ENCODE assay signal across 17 cellular contexts in the genomic region with DNA sequence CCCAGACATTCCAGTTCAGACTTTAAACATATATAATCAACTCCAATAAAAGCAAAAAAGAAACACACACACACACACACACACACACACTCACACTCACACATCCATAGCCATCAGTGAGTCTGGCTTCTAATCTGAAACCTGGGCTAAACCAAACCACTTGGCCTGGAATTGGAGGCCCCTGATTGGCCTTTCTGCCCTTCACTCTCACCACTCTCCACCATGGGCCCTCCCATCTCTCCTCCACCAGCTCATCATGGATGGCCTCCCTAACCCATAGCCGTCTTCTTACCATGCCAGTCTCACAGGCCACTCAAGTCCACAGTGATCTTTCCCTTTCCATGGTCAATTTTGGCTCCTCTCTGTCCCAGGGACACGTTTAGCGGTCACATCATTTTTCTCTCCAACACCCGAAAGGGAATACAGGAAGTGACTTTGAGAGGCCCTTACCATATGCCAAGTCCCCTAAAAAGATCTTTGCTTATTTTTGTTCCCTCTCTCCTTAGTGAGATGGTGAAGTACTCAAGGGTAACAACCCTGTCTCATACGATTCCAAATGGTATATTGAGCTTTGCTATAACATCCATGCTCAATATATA.
DNase-seq lines count a peak whose midpoint lies in the region; ATAC-seq and TF ChIP-seq lines count a peak whose summit lies in the region.
"Had no signal": no experiment of that assay in that cellular context is flagged by ENCODE, and none has a peak within 500 bp of the region (broad histone marks: within the 10 kb centered on the region; RNA-seq: fewer than 3 reads in every experiment).

No MANE protein-coding gene starts in this region.

- peak overlapping the region; percentile 46 for H3K27ac ChIP-seq in skeletal muscle tissue (ENCODE audit: low read depth, low read length)
- H3K27ac ChIP-seq: BLaER1 had no signal

- DNase-seq in NCI-H82 (lab: John Stamatoyannopoulos, UW) (peak; percentile 7), NCI-H82 treated with DMSO at 0.1 percent for 48 hours (lab: John Stamatoyannopoulos, UW; ENCODE audit: unreplicated experiment) (no peak), HEK293T (ENCODE audit: extremely low spot score) (no peak), erythroblast (lab: John Stamatoyannopoulos, UW) (peak; percentile 28 to 33), mucosa of descending colon (no peak), COR-L47 (lab: John Stamatoyannopoulos, UW) (no peak)
- DNase-seq: 8988T, activated B cell treated with CpG ODN at 0.5 μM for 24 hours, foreskin fibroblast, NCI-H1436, spleen had no signal

- no peaks in the 10 kb centered on the region for H3K9me3 Mint-ChIP-seq in activated T-helper 17 cell treated with anti-CD3 and anti-CD28 coated beads, Interleukin-2, amount 50 U/mL, for 72 hours
- H3K9me3 Mint-ChIP-seq: activated B cell treated with CpG ODN at 0.5 μM for 24 hours; stimulated activated effector memory CD8-positive, alpha-beta T cell treated with anti-CD3 and anti-CD28 coated beads, Interleukin-12 subunit alpha, Interleukin-12 subunit beta, amount 100 ng/mL, for 72 hours; type B pancreatic cell had no signal

- H3K4me1 Mint-ChIP-seq in activated T-helper 17 cell treated with anti-CD3 and anti-CD28 coated beads, Interleukin-2, amount 50 U/mL, for 72 hours = peaks cover 37% of the 10 kb centered on the region

- H3K36me3 Mint-ChIP-seq in activated T-helper 17 cell treated with anti-CD3 and anti-CD28 coated beads, Interleukin-2, amount 50 U/mL, for 72 hours (ENCODE audit: low read depth) = no peaks in the 10 kb centered on the region

- H3K27me3 ChIP-seq in skeletal muscle tissue (ENCODE audit: control insufficient read depth in 3 of 3, insufficient read depth in 3 of 3, low read length in 3 of 3) = no peaks in the 10 kb centered on the region
- H3K27me3 ChIP-seq: BLaER1, spleen had no signal

- TF ChIP-seq POLR2A in erythroblast (IDR thresholded peaks at IDR 0.05; ENCODE audit: low read length) = no peak

- no peak for ATAC-seq in activated T-helper 17 cell treated with anti-CD3 and anti-CD28 coated beads, Interleukin-2, amount 50 U/mL, for 72 hours (replicated peaks)
- no peak for ATAC-seq in mucosa of descending colon
- ATAC-seq: left lobe of liver; stimulated activated effector memory CD8-positive, alpha-beta T cell treated with anti-CD3 and anti-CD28 coated beads, Interleukin-12 subunit alpha, Interleukin-12 subunit beta, amount 100 ng/mL, for 72 hours had no signal

- H3K4me3 ChIP-seq in skeletal muscle tissue (ENCODE audit: low read length in 3 of 3) (no peak overlapping the region), mucosa of descending colon (no peak overlapping the region)
- H3K4me3 ChIP-seq: BLaER1, spleen had no signal

- H3K4me1 ChIP-seq in skeletal muscle tissue (ENCODE audit: control insufficient read depth in 3 of 3, insufficient read depth in 3 of 3, low read length in 3 of 3) (peaks cover 27 to 45% (median 32%) of the 10 kb centered on the region in 3 donors), mucosa of descending colon (ENCODE audit: low read depth) (peaks cover 6% of the 10 kb centered on the region)

- POLR2A ChIA-PET in HEK293T (lab: Yijun Ruan, JAX) = interaction anchor here (1.7 kb wide), 1 partner anchor 75 kb away, joined by 4 read pairs; the partner anchor contains the start of gene SESN3

- H3K36me3 ChIP-seq in skeletal muscle tissue (ENCODE audit: control insufficient read depth in 3 of 3, insufficient read depth in 3 of 3, low read length in 3 of 3) = no peaks in the 10 kb centered on the region
- H3K36me3 ChIP-seq in mucosa of descending colon (ENCODE audit: low read depth) = no peaks in the 10 kb centered on the region
- H3K36me3 ChIP-seq: BLaER1, spleen had no signal

- intact Hi-C loops in mucosa of descending colon (cut with DNase I, micrococcal nuclease) = no loop called here

- H3K9me3 ChIP-seq in skeletal muscle tissue (ENCODE audit: control insufficient read depth in 3 of 3, low read length in 3 of 3) (no peaks in the 10 kb centered on the region), mucosa of descending colon (no peaks in the 10 kb centered on the region)
- H3K9me3 ChIP-seq: BLaER1, spleen had no signal

- CTCF ChIA-PET in HEK293T (lab: Yijun Ruan, JAX) = interaction anchor here (1.1 to 1.5 kb wide), 3 partner anchors 550 to 608 kb away, joined by 3 to 5 read pairs (median 5); no protein-coding TSS in a partner anchor

- no peak overlapping the region for H3K27ac Mint-ChIP-seq in activated T-helper 17 cell treated with anti-CD3 and anti-CD28 coated beads, Interleukin-2, amount 50 U/mL, for 72 hours
- H3K27ac Mint-ChIP-seq: activated B cell treated with CpG ODN at 0.5 μM for 24 hours; stimulated activated effector memory CD8-positive, alpha-beta T cell treated with anti-CD3 and anti-CD28 coated beads, Interleukin-12 subunit alpha, Interleukin-12 subunit beta, amount 100 ng/mL, for 72 hours; type B pancreatic cell had no signal

- H3K9ac ChIP-seq in skeletal muscle tissue (ENCODE audit: low read depth in 1 of 3, low read length in 3 of 3) = no peak overlapping the region
- H3K9ac ChIP-seq: BLaER1 had no signal

- H3K4me3 Mint-ChIP-seq in activated T-helper 17 cell treated with anti-CD3 and anti-CD28 coated beads, Interleukin-2, amount 50 U/mL, for 72 hours = no peak overlapping the region
- H3K4me3 Mint-ChIP-seq: activated B cell treated with CpG ODN at 0.5 μM for 24 hours; stimulated activated effector memory CD8-positive, alpha-beta T cell treated with anti-CD3 and anti-CD28 coated beads, Interleukin-12 subunit alpha, Interleukin-12 subunit beta, amount 100 ng/mL, for 72 hours; type B pancreatic cell had no signal

- no peaks in the 10 kb centered on the region for H3K27me3 Mint-ChIP-seq in activated T-helper 17 cell treated with anti-CD3 and anti-CD28 coated beads, Interleukin-2, amount 50 U/mL, for 72 hours
- H3K27me3 Mint-ChIP-seq: activated B cell treated with CpG ODN at 0.5 μM for 24 hours, type B pancreatic cell had no signal

- TF ChIP-seq CTCF in mucosa of descending colon (IDR thresholded peaks at IDR 0.05) = no peak

TF ChIP-seq in HEK293T, 16 proteins besides CTCF, POLR2A, EP300 and RAD21:
- no peak for TF ChIP-seq SP1 (IDR thresholded peaks at IDR 0.05)
- no peak for TF ChIP-seq CTBP1 (IDR thresholded peaks at IDR 0.05; ENCODE audit: borderline replicate concordance)
- TF ChIP-seq PKNOX1 (IDR thresholded peaks at IDR 0.05) = peak; percentile 94
- no peak for TF ChIP-seq FOXM1 (IDR thresholded peaks at IDR 0.05; ENCODE audit: borderline replicate concordance)

Comparison
In these comparisons a context has a peak if more than half of its experiments do, and no peak if none do; other contexts are left out.
1. DNase-seq: peak in NCI-H82 (single experiment) and erythroblast (2 of 2); none in NCI-H82 treated with DMSO at 0.1 percent for 48 hours (single experiment), HEK293T (single experiment), mucosa of descending colon (0 of 3) and COR-L47 (single experiment).